19 cellular contexts compared by ENCODE assay signal in the genomic region with DNA sequence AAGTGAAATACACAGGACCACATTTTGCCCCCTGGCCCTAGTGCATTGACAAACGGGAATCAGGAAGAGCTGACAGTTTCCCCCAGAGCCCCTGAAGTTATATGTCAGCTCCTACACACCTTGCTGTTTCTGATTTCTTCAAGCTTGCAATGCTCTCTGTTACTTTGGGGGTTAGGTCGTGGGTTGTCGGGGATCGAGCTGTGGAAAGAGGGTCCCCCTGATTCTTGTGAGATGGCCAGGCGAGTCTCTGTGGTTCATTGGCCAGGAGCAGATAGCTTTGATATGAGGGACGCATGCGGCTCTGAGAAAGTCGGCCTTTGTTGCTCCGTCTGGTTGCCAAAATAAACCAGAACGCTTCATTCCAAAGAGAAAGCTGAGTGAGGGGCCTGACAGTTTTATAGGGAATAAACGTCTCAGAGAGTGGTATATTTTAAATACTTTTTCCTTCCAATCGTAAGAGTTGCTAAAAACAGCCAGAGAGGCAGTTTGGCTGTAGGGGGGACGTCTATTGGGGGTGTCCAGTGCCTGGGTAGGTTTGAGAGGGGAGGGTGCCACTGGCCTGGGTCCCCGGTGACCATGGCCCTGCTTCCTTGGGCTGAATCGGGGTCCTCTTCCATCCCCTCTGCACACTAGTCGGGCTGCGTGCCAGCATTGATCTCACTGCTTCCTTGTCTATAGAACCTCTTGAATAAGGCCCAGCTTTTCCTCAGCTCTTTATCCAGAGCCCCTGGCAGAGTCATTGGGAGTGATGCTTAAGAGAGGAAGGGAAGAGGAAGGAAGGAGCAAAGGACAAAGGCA. TPM values are rescaled to one million over a fixed set of nuclear protein-coding genes. Genes with fewer than 3 reads are reported as not detected.
DNase-seq lines count a peak whose midpoint lies in the region; ATAC-seq, FAIRE-seq and TF ChIP-seq lines count a peak whose summit lies in the region.
"Had no signal": no experiment of that assay in that cellular context is flagged by ENCODE, and none has a peak within 500 bp of the region (broad histone marks: within the 10 kb centered on the region; RNA-seq: fewer than 3 reads in every experiment).

No MANE protein-coding gene starts in this region.

- peaks cover 4% of the 10 kb centered on the region for H3K4me1 ChIP-seq in GM23338 (ENCODE audit: insufficient read depth)
- H3K4me1 ChIP-seq in GM12878 (ENCODE audit: control insufficient read depth, insufficient read depth, low read length): peaks cover 3% of the 10 kb centered on the region; the same call in 1 of the 2 replicates
- H3K4me1 ChIP-seq in ascending aorta: peaks cover 0 to 9% of the 10 kb centered on the region in 2 donors

- H3K4me2 ChIP-seq in GM23338 (no peak overlapping the region), GM12878 (ENCODE audit: control insufficient read depth, insufficient read depth) (no peak overlapping the region)

- FAIRE-seq in GM12878 (lab: Jason Lieb, UNC): no peak
- FAIRE-seq: G401.6, GM18507, H54 had no signal

- 83% methylated on average over 17 of the region's 17 CpGs for WGBS in GM12878 (ENCODE audit: insufficient coverage, insufficient replicate concordance, low lambda C conversion rate, missing lambda C conversion rate)

- TF ChIP-seq RAD21 in GM12878 (IDR thresholded peaks at IDR 0.05; ENCODE audit: insufficient read depth, low read depth, low read length): no peak

- intact Hi-C loops in GM12878 (cut with micrococcal nuclease; ENCODE audit: unreplicated experiment): no loop called here
- intact Hi-C loops in ascending aorta (cut with DNase I): no loop called here

- H3K9me3 Mint-ChIP-seq in GM23338: no peaks in the 10 kb centered on the region; the same call in 2 of the 3 replicates
- H3K9me3 Mint-ChIP-seq in nephron progenitor cell: no peaks in the 10 kb centered on the region

- peaks cover 27% of the 10 kb centered on the region; the same call in 1 of the 2 replicates for H3F3A ChIP-seq in GM23338 (replicated peaks; ENCODE audit: low read depth)

- peaks cover 18% of the 10 kb centered on the region for H3K27me3 Mint-ChIP-seq in GM23338 (ENCODE audit: insufficient read depth, low read depth, poor library complexity)
- H3K27me3 Mint-ChIP-seq in nephron progenitor cell (ENCODE audit: low read depth, poor library complexity): no peaks in the 10 kb centered on the region

- peaks cover 75% of the 10 kb centered on the region for H4K20me1 ChIP-seq in GM23338 (replicated peaks; ENCODE audit: insufficient read depth)
- H4K20me1 ChIP-seq in GM12878 (ENCODE audit: control insufficient read depth, insufficient read depth): peaks cover 3% of the 10 kb centered on the region; the same call in 1 of the 2 replicates

- H3K9me3 ChIP-seq in GM12878 (replicated peaks; ENCODE audit: control insufficient read depth, insufficient read depth, low read length) (no peaks in the 10 kb centered on the region), ascending aorta (no peaks in the 10 kb centered on the region)
- H3K9me3 ChIP-seq: MG63 had no signal

- no peaks in the 10 kb centered on the region for H3K9me2 ChIP-seq in GM23338 (ENCODE audit: insufficient read depth)

- POLR2A ChIA-PET in GM12878 (lab: Charles Lee): interaction anchor here (1.0 to 2.2 kb wide), 3 partner anchors 14 to 34 kb away, joined by 3 to 6 read pairs (median 3); no protein-coding TSS in a partner anchor

- no TSS peak for BruUV-seq in GM12878 (replicated peaks; lab: Mats Ljungman, UMichigan)

- RAD21 ChIA-PET in GM12878 (lab: Charles Lee; ENCODE audit: unreplicated experiment): interaction anchor here (0.6 kb wide), 1 partner anchor 190 kb away, joined by 3 read pairs; no protein-coding TSS in a partner anchor

- H3K4me3 Mint-ChIP-seq in GM23338: no peak overlapping the region
- H3K4me3 Mint-ChIP-seq in nephron progenitor cell: no peak overlapping the region

- no peak overlapping the region for H2AFZ ChIP-seq in GM23338
- no peak overlapping the region for H2AFZ ChIP-seq in GM12878 (ENCODE audit: control insufficient read depth, low read depth, low read length)

- H3K9ac ChIP-seq in GM12878 (ENCODE audit: control insufficient read depth, insufficient read depth, low read length): no peak overlapping the region

- H3K79me2 ChIP-seq in GM23338 (replicated peaks; ENCODE audit: insufficient read depth): peaks cover 93% of the 10 kb centered on the region
- peaks cover 41% of the 10 kb centered on the region for H3K79me2 ChIP-seq in GM12878 (ENCODE audit: control insufficient read depth, insufficient read depth, low read length)

- in situ Hi-C loops in GM12878 (cut with MboI): no loop called here

- TF ChIP-seq CTCF in GM23338 (conservative IDR thresholded peaks at IDR 0.05; ENCODE audit: low read depth in 2 of 2) (no peak), GM12878 (IDR thresholded peaks at IDR 0.05 in 2 of 3, conservative IDR thresholded peaks at IDR 0.05 in 1 of 3; ENCODE audit: control insufficient read depth in 2 of 3, extremely low read depth in 1 of 3, insufficient read depth in 1 of 3, low read depth in 3 of 3, low read length in 3 of 3) (no peak), nephron progenitor cell (IDR thresholded peaks at IDR 0.05) (no peak), ascending aorta (IDR thresholded peaks at IDR 0.05) (no peak)

- peak; percentile 46 for DNase-seq in NCI-H82 (lab: John Stamatoyannopoulos, UW)
- DNase-seq in NCI-H82 treated with DMSO at 0.1 percent for 48 hours (lab: John Stamatoyannopoulos, UW; ENCODE audit: unreplicated experiment): no peak
- no peak for DNase-seq in GM23338 (ENCODE audit: low spot score)
- DNase-seq in GM12878 (ENCODE audit: low read depth, low spot score): no peak
- no peak for DNase-seq in nephron progenitor cell
- DNase-seq in NCI-H2107 treated with DMSO at 0.1 percent for 48 hours (lab: John Stamatoyannopoulos, UW; ENCODE audit: unreplicated experiment): no peak
- no peak for DNase-seq in ascending aorta (ENCODE audit: low spot score in 2 of 2)
- DNase-seq: activated CD4-positive, alpha-beta T cell treated with anti-CD3 and anti-CD28 coated beads for 4 hours; anterior cingulate cortex; effector CD8-positive, alpha-beta T cell; MG63; NCI-H2227 treated with DMSO at 0.1 percent for 48 hours; OCI-M1 had no signal

- SMC1A ChIA-PET in GM12878 (lab: Charles Lee; ENCODE audit: uncharacterized antibody, unreplicated experiment): no interaction called here

- H3K4me3 ChIP-seq in GM23338 (no peak overlapping the region), GM12878 (no peak overlapping the region), ascending aorta (no peak overlapping the region)
- H3K4me3 ChIP-seq: MG63, skin epidermis had no signal

- H3K27ac ChIP-seq in GM23338 (ENCODE audit: low read depth) (0 out of 2 replicates have a peak overlapping the region, but pooled peaks have one; percentile 16), GM12878 (ENCODE audit: control insufficient read depth, insufficient read depth) (no peak overlapping the region), ascending aorta (peak overlapping the region in 1 of 2 donors; percentile 1)
- H3K27ac ChIP-seq: 22Rv1, skin epidermis had no signal

- peaks cover 52% of the 10 kb centered on the region for H3K4me1 Mint-ChIP-seq in GM23338
- H3K4me1 Mint-ChIP-seq in nephron progenitor cell: peaks cover 87% of the 10 kb centered on the region

- TF ChIP-seq POLR2A in GM12878 (IDR thresholded peaks at IDR 0.05; ENCODE audit: low read depth, low read length): no peak

- no peak for ATAC-seq in GM23338
- no peak for ATAC-seq in GM12878
- ATAC-seq in HG02852 (IDR thresholded peaks at IDR 0.05; ENCODE audit: unreplicated experiment): no peak

- peaks cover 99% of the 10 kb centered on the region for H3K36me3 Mint-ChIP-seq in GM23338 (ENCODE audit: low read depth)
- peaks cover 96% of the 10 kb centered on the region for H3K36me3 Mint-ChIP-seq in nephron progenitor cell (ENCODE audit: low read depth)

- peaks cover 78% of the 10 kb centered on the region for H3K36me3 ChIP-seq in GM23338 (ENCODE audit: insufficient read depth)
- H3K36me3 ChIP-seq in GM12878 (ENCODE audit: control insufficient read depth in 2 of 2, insufficient read depth in 2 of 2, low read length in 1 of 2): peaks cover 46 to 48% of the 10 kb centered on the region in 2 experiments
- peaks cover 28 to 76% of the 10 kb centered on the region in 2 donors for H3K36me3 ChIP-seq in ascending aorta
- H3K36me3 ChIP-seq: MG63 had no signal

- CTCF ChIA-PET in GM12878 (lab: Yijun Ruan, JAX): interaction anchor here (1.1 kb wide), 1 partner anchor 296 kb away, joined by 3 read pairs; no protein-coding TSS in a partner anchor

- no peak for TF ChIP-seq EP300 in GM12878 (IDR thresholded peaks at IDR 0.05; ENCODE audit: borderline replicate concordance in 1 of 2, control insufficient read depth in 1 of 2, low read depth in 2 of 2, low read length in 2 of 2)

- H3K27me3 ChIP-seq in GM23338 (ENCODE audit: insufficient read depth) (no peaks in the 10 kb centered on the region), GM12878 (replicated peaks in 1 of 2; ENCODE audit: control insufficient read depth in 2 of 2, insufficient read depth in 2 of 2, low read length in 1 of 2) (no peaks in the 10 kb centered on the region), ascending aorta (no peaks in the 10 kb centered on the region)
- H3K27me3 ChIP-seq: MG63 had no signal

- H3K27ac Mint-ChIP-seq in GM23338 (no peak overlapping the region; the same call in 1 of the 2 replicates), nephron progenitor cell (peak overlapping the region; percentile 98)

RNA-seq across cellular contexts. Expression of gene CCND2, which starts 18.9 kb away (rescaled TPM):
- total RNA-seq in GM23338 (2014; rRNA removed; shearing (Covaris generic)): 208 and 224 TPM in 2 replicates
- polyA plus RNA-seq in GM23338 (2016; fragmentation: Nextera tagmentation; extraction: Ambion mirVana) (70.1 and 75.6 TPM in 2 replicates), GM12878 (2011; rRNA removed) (256 and 263 TPM in 2 replicates), GM12878 (2014; fragmentation: Illumina TruSeq; extraction: Trizol) (37.5 and 44.7 TPM in 2 replicates), GM12878 (2014; fragmentation: Nextera tagmentation; extraction: Ambion mirVana) (100 to 1,000 TPM in 1 of 2 experiments, 10 to 100 TPM in 1; 30.1 to 100 TPM), GM12878 (2014; rRNA removed) (73.6 and 78.9 TPM in 2 replicates), GM12878 (2016; fragmentation: Nextera tagmentation; extraction: Ambion mirVana) (100 to 1,000 TPM; 183 to 200 TPM)
- total RNA-seq in GM12878 (2013; cell fraction: nucleolus; rRNA removed): 335 and 378 TPM in 2 replicates
- total RNA-seq in GM12878 (2014; rRNA removed) (141 and 159 TPM in 2 replicates), GM12878 (2014; rRNA removed; fragmentation: Illumina TruSeq; extraction: Trizol) (162 and 163 TPM in 2 replicates), GM12878 (2021) (248 and 260 TPM in 2 replicates), ascending aorta (150 TPM)
- 36.8 TPM for polyA plus RNA-seq in GM12878 (2011; ENCODE audit: low read depth)
- 171 and 198 TPM in 2 replicates for polyA plus RNA-seq in GM12878 (2011; cell fraction: cytosol; rRNA removed)
- 186 and 241 TPM in 2 replicates for polyA plus RNA-seq in GM12878 (2011; cell fraction: nucleus; rRNA removed)
- polyA plus RNA-seq in GM12878 (2012): 55.9 and 67.6 TPM in 2 replicates
- 651 and 710 TPM in 2 replicates for polyA minus RNA-seq in GM12878 (2011; rRNA and poly(A)+ RNA removed)
- polyA minus RNA-seq in GM12878 (2011; cell fraction: cytosol; rRNA and poly(A)+ RNA removed): 245 and 274 TPM in 2 replicates
- 123 and 187 TPM in 2 replicates for polyA minus RNA-seq in GM12878 (2011; cell fraction: nucleus; rRNA and poly(A)+ RNA removed)

RNA-seq across cellular contexts. Expression of gene TIGAR, which starts 28.5 kb away (rescaled TPM):
- 10.4 and 17.0 TPM in 2 replicates for total RNA-seq in GM23338 (2014; rRNA removed; shearing (Covaris generic))
- polyA plus RNA-seq in GM23338 (2016; fragmentation: Nextera tagmentation; extraction: Ambion mirVana) (9.3 and 13.3 TPM in 2 replicates), GM12878 (2011; rRNA removed) (10.1 and 39.4 TPM in 2 replicates), GM12878 (2014; fragmentation: Illumina TruSeq; extraction: Trizol) (18.9 and 21.8 TPM in 2 replicates), GM12878 (2014; fragmentation: Nextera tagmentation; extraction: Ambion mirVana) (10 to 100 TPM; 32.9 to 45.7 TPM), GM12878 (2014; rRNA removed) (14.1 and 15.9 TPM in 2 replicates), GM12878 (2016; fragmentation: Nextera tagmentation; extraction: Ambion mirVana) (10 to 100 TPM; 39.0 to 40.6 TPM)
- 3.7 and 4.3 TPM in 2 replicates for total RNA-seq in GM12878 (2013; cell fraction: nucleolus; rRNA removed)
- total RNA-seq in GM12878 (2014; rRNA removed) (8.7 and 10.6 TPM in 2 replicates), GM12878 (2014; rRNA removed; fragmentation: Illumina TruSeq; extraction: Trizol) (10.4 and 10.7 TPM in 2 replicates), GM12878 (2021) (7.6 and 11.5 TPM in 2 replicates), ascending aorta (4.4 TPM)
- polyA plus RNA-seq in GM12878 (2011; ENCODE audit: low read depth): 5.8 TPM
- polyA plus RNA-seq in GM12878 (2011; cell fraction: cytosol; rRNA removed): 4.1 and 5.4 TPM in 2 replicates
- polyA plus RNA-seq in GM12878 (2011; cell fraction: nucleus; rRNA removed): 3.6 and 4.6 TPM in 2 replicates
- 7.6 and 8.1 TPM in 2 replicates for polyA plus RNA-seq in GM12878 (2012)
- polyA minus RNA-seq in GM12878 (2011; rRNA and poly(A)+ RNA removed): 2.7 and 3.1 TPM in 2 replicates
- 0.67 and 1.2 TPM in 2 replicates for polyA minus RNA-seq in GM12878 (2011; cell fraction: cytosol; rRNA and poly(A)+ RNA removed)
- 2.2 and 5.0 TPM in 2 replicates for polyA minus RNA-seq in GM12878 (2011; cell fraction: nucleus; rRNA and poly(A)+ RNA removed)
